8 cellular contexts compared by ENCODE assay signal in genomic region chr1:222465211-222466041, GRCh38.
DNase-seq lines count a peak whose midpoint lies in the region; ATAC-seq, FAIRE-seq and TF ChIP-seq lines count a peak whose summit lies in the region.

No MANE protein-coding gene starts in this region.

- POLR2A ChIA-PET in OCI-LY7 (lab: Charles Lee), result no interaction called here

- H3K9me2 ChIP-seq in OCI-LY7 (ENCODE audit: insufficient read depth, low read length), result no peaks in the 10 kb centered on the region

- peak overlapping the region; percentile 33 for H3K4me3 ChIP-seq in OCI-LY7 (ENCODE audit: low read depth, low read length, poor library complexity, severe bottlenecking)
- peak overlapping the region; percentile 36 to 44 for H3K4me3 ChIP-seq in esophagus (ENCODE audit: low read depth in 1 of 2, low read length in 2 of 2)
- peak overlapping the region; percentile 55 to 63 for H3K4me3 ChIP-seq in muscle layer of duodenum (ENCODE audit: low read depth in 1 of 2, low read length in 2 of 2)

- peak overlapping the region; percentile 59 for H3K4me2 ChIP-seq in OCI-LY7 (ENCODE audit: low read length)

- no TSS peak for BruUV-seq in OCI-LY7 (replicated peaks; lab: Mats Ljungman, UMichigan)

- no peaks in the 10 kb centered on the region for H4K20me1 ChIP-seq in OCI-LY7 (ENCODE audit: insufficient read depth, low read length)

- H3K4me1 ChIP-seq in OCI-LY7 (ENCODE audit: insufficient read depth, low read length, poor library complexity, severe bottlenecking), result peaks cover 5% of the 10 kb centered on the region
- peaks cover 0 to 2% of the 10 kb centered on the region in 2 donors for H3K4me1 ChIP-seq in esophagus (ENCODE audit: control insufficient read depth in 2 of 2, insufficient read depth in 2 of 2, low read length in 1 of 2)
- peaks cover 0 to 4% of the 10 kb centered on the region in 2 donors for H3K4me1 ChIP-seq in muscle layer of duodenum (ENCODE audit: control insufficient read depth in 1 of 2, insufficient read depth in 2 of 2, low read length in 2 of 2)

- WGBS in esophagus, 2 donors, result 2% methylated on average over 46 of the region's 46 CpGs

- TF ChIP-seq CTCF in D721Med (IDR thresholded peaks at IDR 0.05; ENCODE audit: insufficient read depth, missing control alignments) (peak; percentile 99), OCI-LY7 (conservative IDR thresholded peaks at IDR 0.05; ENCODE audit: low read length) (peak; percentile 95)

- no peaks in the 10 kb centered on the region for H3K36me3 ChIP-seq in OCI-LY7 (ENCODE audit: insufficient read depth, low read length)
- H3K36me3 ChIP-seq in esophagus (ENCODE audit: control insufficient read depth in 2 of 2, insufficient read depth in 2 of 2, low read length in 1 of 2), result no peaks in the 10 kb centered on the region
- H3K36me3 ChIP-seq in muscle layer of duodenum (ENCODE audit: control insufficient read depth in 1 of 2, insufficient read depth in 2 of 2, low read length in 2 of 2), result no peaks in the 10 kb centered on the region

- H2AFZ ChIP-seq in OCI-LY7 (ENCODE audit: low read length), result peak overlapping the region; percentile 92

- H3K9me3 ChIP-seq in OCI-LY7 (ENCODE audit: low read length), result no peaks in the 10 kb centered on the region
- H3K9me3 ChIP-seq in esophagus (ENCODE audit: control insufficient read depth in 2 of 2, insufficient read depth in 1 of 2, low read depth in 1 of 2, low read length in 1 of 2), result no peaks in the 10 kb centered on the region
- no peaks in the 10 kb centered on the region for H3K9me3 ChIP-seq in muscle layer of duodenum (ENCODE audit: control insufficient read depth in 1 of 2, low read length in 2 of 2)

- H3K27me3 ChIP-seq in esophagus (ENCODE audit: control insufficient read depth in 1 of 2, insufficient read depth in 2 of 2, low read length in 2 of 2), result peaks cover 0 to 2% of the 10 kb centered on the region in 2 donors
- H3K27me3 ChIP-seq in muscle layer of duodenum (ENCODE audit: low read depth, low read length), result no peaks in the 10 kb centered on the region

- no peak for FAIRE-seq in D721Med (lab: Jason Lieb, UNC)
- peak; percentile 95 for FAIRE-seq in HTR-8/SVneo (lab: Jason Lieb, UNC)

- DNase-seq in D721Med (ENCODE audit: insufficient read length, low spot score), result peak; percentile 86
- peak; percentile 94 for DNase-seq in HTR-8/SVneo (ENCODE audit: insufficient read length, low spot score)
- peak; percentile 81 for DNase-seq in OCI-LY7 (ENCODE audit: low spot score)
- peak; percentile 87 for DNase-seq in activated T-cell treated with anti-CD3 and anti-CD28 coated beads, Interleukin-2, amount 50 U/mL, for 1 hour
- peak; percentile 53 for DNase-seq in stimulated activated CD8-positive, alpha-beta memory T cell treated with anti-CD3 and anti-CD28 coated beads, Interleukin-7, amount 100 ng/mL, for 24 hours (ENCODE audit: low read depth)

- no peak overlapping the region for H3K27ac ChIP-seq in OCI-LY7 (ENCODE audit: low read depth, low read length, poor library complexity, severe bottlenecking)
- H3K27ac ChIP-seq in esophagus (ENCODE audit: low read depth in 2 of 2, low read length in 1 of 2), result peak overlapping the region; percentile 75 to 82
- H3K27ac ChIP-seq in muscle layer of duodenum (ENCODE audit: low read length), result peak overlapping the region; percentile 74

- intact Hi-C loops in OCI-LY7 (cut with micrococcal nuclease; ENCODE audit: unreplicated experiment), result loop anchor here (1.0 to 10.0 kb wide), 3 partner anchors 169 to 616 kb away; partner anchors contain the start of genes AIDA and BROX

- CTCF ChIA-PET in OCI-LY7 (lab: Charles Lee; ENCODE audit: unreplicated experiment), result interaction anchor here (1.4 kb wide), 1 partner anchor 10 kb away, joined by 3 read pairs; no protein-coding TSS in a partner anchor

- ATAC-seq in GM21381 (IDR thresholded peaks at IDR 0.05; ENCODE audit: unreplicated experiment), result peak; percentile 89

- H3K79me2 ChIP-seq in OCI-LY7 (ENCODE audit: insufficient read depth, low read depth, low read length), result no peaks in the 10 kb centered on the region
